In the genomic region with DNA sequence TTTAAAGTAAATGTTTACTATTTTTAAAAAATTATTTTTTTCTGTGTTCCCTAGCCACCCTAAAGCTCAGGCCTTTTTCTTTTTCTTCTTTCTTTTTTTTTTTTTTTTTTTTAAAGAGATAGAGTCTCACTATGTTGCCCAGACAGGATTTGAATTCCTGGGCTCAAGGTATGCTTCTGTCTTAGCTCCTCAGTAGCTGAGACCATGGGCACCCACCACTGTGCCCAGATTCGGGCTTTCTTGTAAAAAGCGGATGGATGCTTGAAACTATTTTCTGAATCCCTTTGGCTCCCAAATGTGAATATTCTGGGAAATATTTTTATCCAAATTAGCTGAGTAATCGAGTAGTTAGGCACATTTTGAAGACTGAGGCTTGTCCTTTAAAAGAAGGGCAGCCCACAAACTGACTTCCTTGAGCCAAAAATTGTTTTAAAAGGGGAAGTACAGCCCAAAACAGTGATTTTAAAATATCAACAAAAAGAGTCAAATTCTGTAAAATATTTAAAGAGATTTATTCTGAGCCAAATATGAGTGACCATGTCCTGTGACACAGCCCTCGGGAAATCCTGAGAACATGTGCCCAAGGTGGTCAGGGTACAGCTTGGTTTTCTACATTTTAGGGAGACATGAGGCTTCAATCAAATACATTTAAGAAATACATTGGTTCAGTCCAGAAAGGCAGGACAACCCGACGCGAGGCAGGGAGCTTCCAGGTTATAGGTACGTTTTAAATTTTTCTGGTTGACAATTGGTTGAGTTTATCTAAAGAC, we compare ENCODE assay signal across 9 cellular contexts. TPM values are rescaled to one million over a fixed set of nuclear protein-coding genes. Genes with fewer than 3 reads are reported as not detected.
DNase-seq lines count a peak whose midpoint lies in the region; ATAC-seq and TF ChIP-seq lines count a peak whose summit lies in the region.
"Had no signal": no experiment of that assay in that cellular context is flagged by ENCODE, and none has a peak within 500 bp of the region (broad histone marks: within the 10 kb centered on the region; RNA-seq: fewer than 3 reads in every experiment).

No MANE protein-coding gene starts in this region.

- peak overlapping the region; percentile 75 to 94 (median 88) for H3K4me3 Mint-ChIP-seq in CD8-positive, alpha-beta memory T cell

- POLR2A ChIA-PET in CD8-positive, alpha-beta memory T cell (lab: Charles Lee) = interaction anchor here (0.6 kb wide), 1 partner anchor 10 kb away, joined by 3 read pairs; no protein-coding TSS in a partner anchor

- peaks cover 33 to 59% (median 33%) of the 10 kb centered on the region in 3 donors for H3K4me1 Mint-ChIP-seq in CD8-positive, alpha-beta memory T cell

- CTCF ChIA-PET in CD8-positive, alpha-beta memory T cell (lab: Charles Lee) = no interaction called here

- no peak for DNase-seq in CD8-positive, alpha-beta memory T cell
- DNase-seq in epithelial cell of prostate (ENCODE audit: low read depth, low spot score) = no peak
- DNase-seq in LoVo (ENCODE audit: low spot score) = no peak
- no peak for DNase-seq in NCI-H2227 (lab: John Stamatoyannopoulos, UW; ENCODE audit: unreplicated experiment)

- no peak for ATAC-seq in GM21576 (IDR thresholded peaks at IDR 0.05; ENCODE audit: unreplicated experiment)
- ATAC-seq in HG03095 (IDR thresholded peaks at IDR 0.05; ENCODE audit: unreplicated experiment) = no peak

- H4K20me1 ChIP-seq in OCI-LY3 (ENCODE audit: insufficient read depth, low read length) = no peaks in the 10 kb centered on the region

- H3K9ac ChIP-seq in OCI-LY3 (ENCODE audit: low read length) (peak overlapping the region; percentile 74), parathyroid adenoma (no peak overlapping the region)

- H3K4me1 ChIP-seq in CD8-positive, alpha-beta memory T cell (ENCODE audit: insufficient read depth, low read length) = peaks cover 15% of the 10 kb centered on the region
- H3K4me1 ChIP-seq in OCI-LY3 (ENCODE audit: low read length) (peaks cover 61% of the 10 kb centered on the region), parathyroid adenoma (peaks cover 20% of the 10 kb centered on the region)

- H3K36me3 ChIP-seq in CD8-positive, alpha-beta memory T cell (ENCODE audit: insufficient read depth, low read length) = no peaks in the 10 kb centered on the region
- H3K36me3 ChIP-seq in OCI-LY3 (replicated peaks; ENCODE audit: low read depth, low read length) (no peaks in the 10 kb centered on the region), parathyroid adenoma (ENCODE audit: control insufficient read depth, insufficient read depth, low read length) (no peaks in the 10 kb centered on the region)

- peak overlapping the region; percentile 74 for H3K4me2 ChIP-seq in OCI-LY3 (ENCODE audit: low read length)
- peak overlapping the region; percentile 81 for H3K4me2 ChIP-seq in parathyroid adenoma (ENCODE audit: low read length)

- peak overlapping the region; percentile 48 for H3K27ac ChIP-seq in CD8-positive, alpha-beta memory T cell (ENCODE audit: low read depth, low read length)
- H3K27ac ChIP-seq in OCI-LY3 (ENCODE audit: low read length) (peak overlapping the region; percentile 94), epithelial cell of prostate (peak overlapping the region; percentile 26), parathyroid adenoma (peak overlapping the region; percentile 93)

- TF ChIP-seq CTCF in OCI-LY3 (IDR thresholded peaks at IDR 0.05; ENCODE audit: low read depth, low read length) (no peak), parathyroid adenoma (IDR thresholded peaks at IDR 0.05) (no peak)

- H3K27me3 ChIP-seq in CD8-positive, alpha-beta memory T cell (ENCODE audit: insufficient read depth, low read length, poor library complexity, severe bottlenecking) = no peaks in the 10 kb centered on the region
- no peaks in the 10 kb centered on the region for H3K27me3 ChIP-seq in OCI-LY3 (ENCODE audit: low read depth, low read length)
- no peaks in the 10 kb centered on the region for H3K27me3 ChIP-seq in parathyroid adenoma (ENCODE audit: control insufficient read depth, insufficient read depth, low read length)

- peaks cover 11% of the 10 kb centered on the region for H3K79me2 ChIP-seq in OCI-LY3 (ENCODE audit: low read length)
- H3K79me2 ChIP-seq in parathyroid adenoma = no peaks in the 10 kb centered on the region

- H3K27ac Mint-ChIP-seq in CD8-positive, alpha-beta memory T cell = peak overlapping the region in 7 of 8 donors; percentile 49 to 97 (median 83)

- H3K27me3 Mint-ChIP-seq in CD8-positive, alpha-beta memory T cell = peaks cover 0 to 4% of the 10 kb centered on the region in 2 donors

- H3K9me3 ChIP-seq in CD8-positive, alpha-beta memory T cell (ENCODE audit: low read length) = no peaks in the 10 kb centered on the region
- H3K9me3 ChIP-seq in OCI-LY3 (ENCODE audit: insufficient read depth, low read length) (no peaks in the 10 kb centered on the region), parathyroid adenoma (ENCODE audit: control insufficient read depth, low read length) (no peaks in the 10 kb centered on the region)

- H3K9me3 Mint-ChIP-seq in CD8-positive, alpha-beta memory T cell = peaks cover 0 to 1% (median 0%) of the 10 kb centered on the region in 5 donors

- peaks cover 0 to under 1% (median 0%) of the 10 kb centered on the region in 3 donors for H3K36me3 Mint-ChIP-seq in CD8-positive, alpha-beta memory T cell

- peak overlapping the region; percentile 48; the same call in 1 of the 2 replicates for H2AFZ ChIP-seq in OCI-LY3 (ENCODE audit: low read depth, low read length)
- peak overlapping the region; percentile 84 for H2AFZ ChIP-seq in parathyroid adenoma

- peak overlapping the region; percentile 42 for H3K4me3 ChIP-seq in CD8-positive, alpha-beta memory T cell (ENCODE audit: low read length)
- H3K4me3 ChIP-seq in OCI-LY3 (ENCODE audit: low read length) (peak overlapping the region; percentile 53), parathyroid adenoma (ENCODE audit: low read depth, low read length) (peak overlapping the region; percentile 71)

RNA-seq across cellular contexts. Expression of a gene that starts 28.8 kb away (rescaled TPM):
- total RNA-seq in CD8-positive, alpha-beta memory T cell = not detected
- polyA plus RNA-seq in CD8-positive, alpha-beta memory T cell = not detected
- total RNA-seq: pulmonary artery endothelial cell had no signal

Comparison
In these comparisons a context has a peak if more than half of its experiments do, and no peak if none do; other contexts are left out.
1. H3K27ac ChIP-seq: peak in every context shown above with its lines; median percentile 94 in OCI-LY3; 93 in parathyroid adenoma; 48 in CD8-positive, alpha-beta memory T cell; 26 in epithelial cell of prostate.